Comparison of ENCODE assay signal across 8 cellular contexts in genomic region chr19:703651-704446, GRCh38. TPM values are rescaled to one million over a fixed set of nuclear protein-coding genes. Genes with fewer than 3 reads are reported as not detected.
DNase-seq lines count a peak whose midpoint lies in the region; ATAC-seq and TF ChIP-seq lines count a peak whose summit lies in the region.

No MANE protein-coding gene starts in this region.

- no peak overlapping the region for H3K4ac ChIP-seq in IMR-90 (ENCODE audit: low read depth, low read length)

- no peaks in the 10 kb centered on the region; the same call in 1 of the 2 replicates for H4K20me1 ChIP-seq in IMR-90 (ENCODE audit: insufficient read depth, low read length)

- no peak for TF ChIP-seq POLR2A in IMR-90 (IDR thresholded peaks at IDR 0.05; ENCODE audit: low read depth, low read length)

- H3K4me1 ChIP-seq in IMR-90 (ENCODE audit: control insufficient read depth, insufficient read depth, low read length), result peaks cover 5% of the 10 kb centered on the region; the same call in 1 of the 2 replicates

- peak overlapping the region; percentile 72 for H2AFZ ChIP-seq in IMR-90 (replicated peaks; ENCODE audit: low read length, poor library complexity)

- CTCF ChIA-PET in IMR-90 (lab: Yijun Ruan, JAX), result no interaction called here

- no peak overlapping the region for H2BK15ac ChIP-seq in IMR-90 (ENCODE audit: low read depth, low read length)

- H2BK20ac ChIP-seq in IMR-90 (ENCODE audit: low read depth, low read length), result no peak overlapping the region

- TF ChIP-seq RAD21 in IMR-90 (IDR thresholded peaks at IDR 0.05; ENCODE audit: low read length), result no peak

- peaks cover 6% of the 10 kb centered on the region; the same call in 1 of the 2 replicates for H3K27me3 ChIP-seq in IMR-90 (ENCODE audit: control insufficient read depth, insufficient read depth, low read length)
- H3K27me3 ChIP-seq in WERI-Rb-1 (ENCODE audit: insufficient read depth, low read depth, severe bottlenecking), result no peaks in the 10 kb centered on the region

- peaks cover 10 to 15% (median 15%) of the 10 kb centered on the region in 3 donors for H3K27me3 Mint-ChIP-seq in CD14-positive monocyte (ENCODE audit: low read depth in 3 of 3)

- no peak overlapping the region for H3K18ac ChIP-seq in IMR-90 (ENCODE audit: low read depth, low read length)

- DNase-seq in CD14-positive monocyte (ENCODE audit: low spot score) (peak; percentile 97), IMR-90 (peak; percentile 18), WERI-Rb-1 (peak; percentile 55), T47D (ENCODE audit: low read depth in 1 of 2, low spot score in 1 of 2) (peak; percentile 65 to 92), left colon (peak; percentile 73 to 76)
- DNase-seq in stimulated activated CD8-positive, alpha-beta memory T cell treated with anti-CD3 and anti-CD28 coated beads, Interleukin-15, amount 100 ng/mL, for 24 hours (ENCODE audit: low read depth), result peak; percentile 39

- no peaks in the 10 kb centered on the region for H3K36me3 ChIP-seq in IMR-90 (ENCODE audit: control insufficient read depth, insufficient read depth, low read length)
- no peaks in the 10 kb centered on the region for H3K36me3 ChIP-seq in WERI-Rb-1

- no peak overlapping the region for H3K4me3 ChIP-seq in IMR-90 (ENCODE audit: insufficient read depth, low read depth, low read length)
- H3K4me3 ChIP-seq in WERI-Rb-1 (ENCODE audit: low read depth, low read length), result no peak overlapping the region

- peaks cover 43% of the 10 kb centered on the region for H3K4me1 Mint-ChIP-seq in CD14-positive monocyte

- H2AK5ac ChIP-seq in IMR-90 (ENCODE audit: low read depth, low read length), result no peak overlapping the region

- ATAC-seq in IMR-90 (ENCODE audit: low read depth) (peak; percentile 68), left colon (peak; percentile 87), HG02759 (IDR thresholded peaks at IDR 0.05; ENCODE audit: unreplicated experiment) (no peak), HG03175 (IDR thresholded peaks at IDR 0.05; ENCODE audit: unreplicated experiment) (no peak)

- H3K79me1 ChIP-seq in IMR-90 (ENCODE audit: low read depth in 1 of 2, low read length in 2 of 2), result no peaks in the 10 kb centered on the region

- peak overlapping the region; percentile 92 to 98 (median 96) for H3K27ac Mint-ChIP-seq in CD14-positive monocyte

- H4K91ac ChIP-seq in IMR-90 (ENCODE audit: insufficient read depth, low read depth, low read length), result no peak overlapping the region

- H3K9me1 ChIP-seq in IMR-90 (ENCODE audit: insufficient read depth, low read length), result no peaks in the 10 kb centered on the region

- no peak overlapping the region for H2BK5ac ChIP-seq in IMR-90 (ENCODE audit: low read depth, low read length, poor library complexity, severe bottlenecking)

- no peak overlapping the region for H3K4me2 ChIP-seq in IMR-90 (ENCODE audit: low read depth, low read length)

- TF ChIP-seq CTCF in CD14-positive monocyte (IDR thresholded peaks at IDR 0.05) (no peak), IMR-90 (conservative IDR thresholded peaks at IDR 0.05; ENCODE audit: low read depth, low read length) (no peak), WERI-Rb-1 (IDR thresholded peaks at IDR 0.05; ENCODE audit: low read depth, low read length) (0 out of 2 replicates have a peak, but pooled peaks have one; percentile 21)

- WGBS in IMR-90 (ENCODE audit: extremely low coverage in 2 of 2, insufficient read length in 1 of 2), 2 experiments, result no CpG with 5 or more reads among the region's 50 CpGs

- in situ Hi-C loops in IMR-90 (cut with MboI; ENCODE audit: low sequenced_read_pairs) (no loop called here), T47D (cut with HindIII; ENCODE audit: low pct_unique_long_range_greater_than_20kb, low sequenced_read_pairs) (no loop called here)

- no peak overlapping the region for H3K23ac ChIP-seq in IMR-90 (ENCODE audit: low read depth, low read length)

- no peak overlapping the region for H4K5ac ChIP-seq in IMR-90 (ENCODE audit: low read depth, low read length)

- H2AK9ac ChIP-seq in IMR-90 (replicated peaks; ENCODE audit: low read depth, low read length, poor library complexity), result no peak overlapping the region

- BruUV-seq in IMR-90 (replicated peaks; lab: Mats Ljungman, UMichigan), result no TSS peak

- intact Hi-C loops in CD14-positive monocyte (cut with micrococcal nuclease) (loop anchor here (1.0 to 2.0 kb wide), 5 partner anchors 23 to 93 kb away; partner anchors contain the start of genes RNF126 (in 2 of the 2) and PTBP1 (in 1 of the 2)), IMR-90 (cut with micrococcal nuclease) (no loop called here), left colon (cut with DNase I, micrococcal nuclease) (no loop called here)

- no peak overlapping the region for H2BK120ac ChIP-seq in IMR-90 (ENCODE audit: low read depth, low read length)

- dilution Hi-C loops in IMR-90 (cut with HindIII; ENCODE audit: low sequenced_read_pairs, unreplicated experiment), result no loop called here

- H3K9me3 ChIP-seq in IMR-90 (ENCODE audit: control insufficient read depth, insufficient read depth, low read length), result no peaks in the 10 kb centered on the region
- no peaks in the 10 kb centered on the region for H3K9me3 ChIP-seq in WERI-Rb-1 (ENCODE audit: severe bottlenecking)

- H3K14ac ChIP-seq in IMR-90 (replicated peaks; ENCODE audit: low read depth, low read length), result no peak overlapping the region

- 0 out of 4 replicates have a peak overlapping the region, but pooled peaks of 1 of the 2 experiments have one; percentile 16 for H4K8ac ChIP-seq in IMR-90 (ENCODE audit: low read depth in 2 of 2, low read length in 2 of 2)

- no peak overlapping the region for H3K56ac ChIP-seq in IMR-90 (ENCODE audit: extremely low read depth, insufficient read depth, low read length)

- H3K9ac ChIP-seq in IMR-90 (ENCODE audit: low read depth, low read length), result no peak overlapping the region

- H3K9me3 Mint-ChIP-seq in CD14-positive monocyte, result peaks cover 0 to 7% (median 3%) of the 10 kb centered on the region in 7 donors

- POLR2A ChIA-PET in IMR-90 (lab: Charles Lee; ENCODE audit: unreplicated experiment), result no interaction called here

- H3K27ac ChIP-seq in IMR-90 (ENCODE audit: insufficient read depth, low read length), result no peak overlapping the region
- no peak overlapping the region for H3K27ac ChIP-seq in WERI-Rb-1

- peak overlapping the region; percentile 94 to 98 for H3K4me3 Mint-ChIP-seq in CD14-positive monocyte

- H3K36me3 Mint-ChIP-seq in CD14-positive monocyte, result peaks cover 2 to 4% of the 10 kb centered on the region in 2 donors

TF ChIP-seq in IMR-90, 13 proteins besides CTCF, POLR2A, EP300 and RAD21:
- no peak for TF ChIP-seq BHLHE40 (IDR thresholded peaks at IDR 0.05; ENCODE audit: low read depth, low read length)
- TF ChIP-seq MXI1 (IDR thresholded peaks at IDR 0.05; ENCODE audit: borderline replicate concordance, low read depth, low read length), result no peak
- TF ChIP-seq, protein P1, sequence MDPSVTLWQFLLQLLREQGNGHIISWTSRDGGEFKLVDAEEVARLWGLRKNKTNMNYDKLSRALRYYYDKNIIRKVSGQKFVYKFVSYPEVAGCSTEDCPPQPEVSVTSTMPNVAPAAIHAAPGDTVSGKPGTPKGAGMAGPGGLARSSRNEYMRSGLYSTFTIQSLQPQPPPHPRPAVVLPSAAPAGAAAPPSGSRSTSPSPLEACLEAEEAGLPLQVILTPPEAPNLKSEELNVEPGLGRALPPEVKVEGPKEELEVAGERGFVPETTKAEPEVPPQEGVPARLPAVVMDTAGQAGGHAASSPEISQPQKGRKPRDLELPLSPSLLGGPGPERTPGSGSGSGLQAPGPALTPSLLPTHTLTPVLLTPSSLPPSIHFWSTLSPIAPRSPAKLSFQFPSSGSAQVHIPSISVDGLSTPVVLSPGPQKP (IDR thresholded peaks at IDR 0.05; ENCODE audit: borderline replicate concordance, low read depth, low read length), result no peak
- TF ChIP-seq CEBPB (IDR thresholded peaks at IDR 0.05; ENCODE audit: low read depth, low read length), result no peak
- TF ChIP-seq MAZ (IDR thresholded peaks at IDR 0.05; ENCODE audit: borderline replicate concordance, low read depth, low read length), result no peak

RNA-seq across cellular contexts. Expression of gene PALM, which starts 4.9 kb away (rescaled TPM):
- polyA plus RNA-seq in CD14-positive monocyte (not detected), IMR-90 (2012; rRNA removed) (7.4 and 8.3 TPM in 2 replicates)
- total RNA-seq in IMR-90 (2012; rRNA removed) (2.2 TPM in 2 replicates), left colon (10 to 100 TPM in 1 of 2 donors, 1 to 10 TPM in 1; 8.7 to 11.9 TPM)
- polyA plus RNA-seq in IMR-90 (2012; cell fraction: cytosol; rRNA removed), result 7.9 and 11.3 TPM in 2 replicates
- 8.1 and 11.6 TPM in 2 replicates for polyA plus RNA-seq in IMR-90 (2012; cell fraction: nucleus; rRNA removed; ENCODE audit: low replicate concordance)

RNA-seq across cellular contexts. Expression of gene PRSS57, which starts 8.6 kb away (rescaled TPM):
- polyA plus RNA-seq in CD14-positive monocyte (1 to 10 TPM in 1 of 2 donors, under 1 TPM in 1; 0.78 to 1.4 TPM), IMR-90 (2012; rRNA removed) (not detected in 2 replicates)
- total RNA-seq in IMR-90 (2012; rRNA removed) (not detected in 2 replicates), left colon (not detected)
- not detected in 2 replicates for polyA plus RNA-seq in IMR-90 (2012; cell fraction: cytosol; rRNA removed)
- not detected in 2 replicates for polyA plus RNA-seq in IMR-90 (2012; cell fraction: nucleus; rRNA removed; ENCODE audit: low replicate concordance)

RNA-seq across cellular contexts. Expression of gene FSTL3, which starts 27.7 kb away (rescaled TPM):
- polyA plus RNA-seq in CD14-positive monocyte (1 to 10 TPM; 2.5 to 5.2 TPM), IMR-90 (2012; rRNA removed) (76.9 and 107 TPM in 2 replicates)
- total RNA-seq in IMR-90 (2012; rRNA removed) (32.3 and 39.4 TPM in 2 replicates), left colon (1 to 10 TPM; 4.9 to 8.7 TPM)
- polyA plus RNA-seq in IMR-90 (2012; cell fraction: cytosol; rRNA removed), result 42.3 and 113 TPM in 2 replicates
- 262 and 579 TPM in 2 replicates for polyA plus RNA-seq in IMR-90 (2012; cell fraction: nucleus; rRNA removed; ENCODE audit: low replicate concordance)

RNA-seq across cellular contexts. Expression of gene RNF126, which starts 40.8 kb away (rescaled TPM):
- polyA plus RNA-seq in CD14-positive monocyte, result 10 to 100 TPM; 29.1 to 31.6 TPM
- total RNA-seq in IMR-90 (2012; rRNA removed), result 7.0 and 8.6 TPM in 2 replicates
- polyA plus RNA-seq in IMR-90 (2012; rRNA removed), result 25.8 and 27.4 TPM in 2 replicates
- polyA plus RNA-seq in IMR-90 (2012; cell fraction: cytosol; rRNA removed), result 32.5 and 45.6 TPM in 2 replicates
- 38.8 and 87.7 TPM in 2 replicates for polyA plus RNA-seq in IMR-90 (2012; cell fraction: nucleus; rRNA removed; ENCODE audit: low replicate concordance)
- total RNA-seq in left colon, result 10 to 100 TPM; 60.1 to 73.1 TPM

RNA-seq across cellular contexts. Expression of gene MISP, which starts 47.1 kb away (rescaled TPM):
- polyA plus RNA-seq in CD14-positive monocyte, result not detected
- not detected in 2 replicates for total RNA-seq in IMR-90 (2012; rRNA removed)
- 0.03 TPM in 1 of 2 replicates, not detected in the other for polyA plus RNA-seq in IMR-90 (2012; rRNA removed)
- 0.02 TPM in 1 of 2 replicates, not detected in the other for polyA plus RNA-seq in IMR-90 (2012; cell fraction: cytosol; rRNA removed)
- polyA plus RNA-seq in IMR-90 (2012; cell fraction: nucleus; rRNA removed; ENCODE audit: low replicate concordance), result 0.11 and 0.13 TPM in 2 replicates
- total RNA-seq in left colon, result 100 to 1,000 TPM; 414 to 461 TPM

Comparison
In these comparisons a context has a peak if more than half of its experiments do, and no peak if none do; other contexts are left out.
1. DNase-seq: peak in every context shown above with its lines; median percentile 97 in CD14-positive monocyte; 78 in T47D; 74 in left colon; 55 in WERI-Rb-1; 39 in stimulated activated CD8-positive, alpha-beta memory T cell treated with anti-CD3 and anti-CD28 coated beads, Interleukin-15, amount 100 ng/mL, for 24 hours; 18 in IMR-90.
2. ATAC-seq: peak in IMR-90 (single experiment) and left colon (single experiment); none in HG02759 (single experiment) and HG03175 (single experiment).
3. intact Hi-C loops: an anchor here in CD14-positive monocyte (1.0 to 2.0 kb wide); none called in IMR-90 and left colon.